In genomic region chr1:230610589-230610988, GRCh38 we compare ENCODE assay signal across 21 cellular contexts.
"Had no signal": no experiment of that assay in that cellular context is flagged by ENCODE, and none has a peak within 500 bp of the region (broad histone marks: within the 10 kb centered on the region; RNA-seq: fewer than 3 reads in every experiment).

No MANE protein-coding gene starts in this region.

- H3K27ac ChIP-seq: epithelial cell of prostate, esophagus muscularis mucosa, gastrocnemius medialis, left lung, lower lobe of right lung, parathyroid adenoma, sigmoid colon, skin epidermis, thoracic aorta, transverse colon had no signal

- H3K4me3 Mint-ChIP-seq: dendritic cell treated with granulocyte-macrophage colony-stimulating factor and Interleukin-4, amounts not matched to agents 40 ng/mL and 50 ng/mL, for 4 days; effector memory CD8-positive, alpha-beta T cell; memory B cell; mesothelial cell of epicardium; natural killer cell treated with Interleukin-12 subunit alpha and Interleukin-12 subunit beta and Interleukin-15 and Interleukin-18, amount 100 ng/mL, for 72 hours; stimulated activated naive B cell treated with anti-CD40 and anti-IgM and Interleukin-4, amounts not matched to agents 10 μg/mL and 1 μg/mL and 100 μg/mL, for 72 hours; stimulated activated naive CD8-positive, alpha-beta T cell treated with anti-CD3 and anti-CD28 coated beads, Interleukin-15, amount 100 ng/mL, for 72 hours had no signal

- H3K4me1 Mint-ChIP-seq: memory B cell; stimulated activated naive B cell treated with anti-CD40 and anti-IgM and Interleukin-4, amounts not matched to agents 10 μg/mL and 1 μg/mL and 100 μg/mL, for 72 hours; stimulated activated naive CD8-positive, alpha-beta T cell treated with anti-CD3 and anti-CD28 coated beads, Interleukin-15, amount 100 ng/mL, for 72 hours had no signal

- H3K9me3 Mint-ChIP-seq: dendritic cell treated with granulocyte-macrophage colony-stimulating factor and Interleukin-4, amounts not matched to agents 40 ng/mL and 50 ng/mL, for 4 days; effector memory CD8-positive, alpha-beta T cell; memory B cell; mesothelial cell of epicardium; natural killer cell treated with Interleukin-12 subunit alpha and Interleukin-12 subunit beta and Interleukin-15 and Interleukin-18, amount 100 ng/mL, for 72 hours; stimulated activated naive B cell treated with anti-CD40 and anti-IgM and Interleukin-4, amounts not matched to agents 10 μg/mL and 1 μg/mL and 100 μg/mL, for 72 hours; stimulated activated naive CD8-positive, alpha-beta T cell treated with anti-CD3 and anti-CD28 coated beads, Interleukin-15, amount 100 ng/mL, for 72 hours had no signal

- H3K4me3 ChIP-seq: esophagus muscularis mucosa, gastrocnemius medialis, heart right ventricle, left lung, lower lobe of right lung, sigmoid colon, skin epidermis, thoracic aorta, transverse colon had no signal

- H3K9me3 ChIP-seq: esophagus muscularis mucosa, gastrocnemius medialis, heart right ventricle, left lung, lower lobe of right lung, sigmoid colon, thoracic aorta, transverse colon had no signal

- H3K27ac Mint-ChIP-seq: dendritic cell treated with granulocyte-macrophage colony-stimulating factor and Interleukin-4, amounts not matched to agents 40 ng/mL and 50 ng/mL, for 4 days; effector memory CD8-positive, alpha-beta T cell; memory B cell; mesothelial cell of epicardium; natural killer cell treated with Interleukin-12 subunit alpha and Interleukin-12 subunit beta and Interleukin-15 and Interleukin-18, amount 100 ng/mL, for 72 hours; stimulated activated naive B cell treated with anti-CD40 and anti-IgM and Interleukin-4, amounts not matched to agents 10 μg/mL and 1 μg/mL and 100 μg/mL, for 72 hours; stimulated activated naive CD8-positive, alpha-beta T cell treated with anti-CD3 and anti-CD28 coated beads, Interleukin-15, amount 100 ng/mL, for 72 hours had no signal

- H3K27me3 ChIP-seq: esophagus muscularis mucosa, gastrocnemius medialis, heart right ventricle, left lung, sigmoid colon, transverse colon had no signal

- ATAC-seq: effector memory CD8-positive, alpha-beta T cell; gastrocnemius medialis; left lung; lower lobe of right lung; natural killer cell treated with Interleukin-12 subunit alpha and Interleukin-12 subunit beta and Interleukin-15 and Interleukin-18, amount 100 ng/mL, for 72 hours; stimulated activated naive B cell treated with anti-CD40 and anti-IgM and Interleukin-4, amounts not matched to agents 10 μg/mL and 1 μg/mL and 100 μg/mL, for 72 hours; stimulated activated naive CD8-positive, alpha-beta T cell treated with anti-CD3 and anti-CD28 coated beads, Interleukin-15, amount 100 ng/mL, for 72 hours had no signal

- H3K4me1 ChIP-seq: esophagus muscularis mucosa, gastrocnemius medialis, left lung, lower lobe of right lung, sigmoid colon had no signal

- H3K36me3 ChIP-seq: esophagus muscularis mucosa, gastrocnemius medialis, heart right ventricle, left lung, lower lobe of right lung, sigmoid colon, thoracic aorta, transverse colon had no signal

- H3K36me3 Mint-ChIP-seq: memory B cell; mesothelial cell of epicardium; natural killer cell treated with Interleukin-12 subunit alpha and Interleukin-12 subunit beta and Interleukin-15 and Interleukin-18, amount 100 ng/mL, for 72 hours; stimulated activated naive B cell treated with anti-CD40 and anti-IgM and Interleukin-4, amounts not matched to agents 10 μg/mL and 1 μg/mL and 100 μg/mL, for 72 hours had no signal

- DNase-seq: effector memory CD8-positive, alpha-beta T cell; gastrocnemius medialis; islet precursor cell; left lung; lower lobe of right lung; sigmoid colon; stimulated activated CD4-positive, alpha-beta T cell treated with anti-CD3 and anti-CD28 coated beads, Interleukin-2, amount 100 ng/mL, for 24 hours; stimulated activated CD4-positive, alpha-beta T cell treated with anti-CD3 and anti-CD28 coated beads, Interleukin-4, amount 100 ng/mL, for 4 hours; stimulated activated naive B cell treated with anti-CD40 and anti-IgM and Interleukin-4, amounts not matched to agents 10 μg/mL and 1 μg/mL and 100 μg/mL, for 72 hours; stimulated activated naive CD8-positive, alpha-beta T cell treated with anti-CD3 and anti-CD28 coated beads, Interleukin-15, amount 100 ng/mL, for 72 hours; transverse colon had no signal
